In genomic region chr16:85029413-85029794, GRCh38 we compare ENCODE assay signal across 8 cellular contexts. TPM values are rescaled to one million over a fixed set of nuclear protein-coding genes. Genes with fewer than 3 reads are reported as not detected.
DNase-seq lines count a peak whose midpoint lies in the region; ATAC-seq and TF ChIP-seq lines count a peak whose summit lies in the region.

No MANE protein-coding gene starts in this region.

- POLR2A ChIA-PET in CD8-positive, alpha-beta T cell (lab: Charles Lee), result no interaction called here

- no peak overlapping the region for H3K4me3 ChIP-seq in CD8-positive, alpha-beta T cell (ENCODE audit: low read depth, low read length)
- H3K4me3 ChIP-seq in effector memory CD4-positive, alpha-beta T cell (ENCODE audit: insufficient read depth, low read depth, low read length, poor library complexity, severe bottlenecking), result peak overlapping the region; percentile 64

- DNase-seq in CD8-positive, alpha-beta T cell, result peak in 6 of 7 experiments; percentile 32 to 74 (median 60)
- DNase-seq in HT1080 (ENCODE audit: low read depth) (peak; percentile 65), sciatic nerve (ENCODE audit: low spot score) (no peak), NCI-H446 treated with DMSO at 0.1 percent for 48 hours (lab: John Stamatoyannopoulos, UW) (no peak)
- peak; percentile 52 for DNase-seq in activated CD4-positive, alpha-beta T cell treated with anti-CD3 and anti-CD28 coated beads, Interleukin-2, amount 50 U/mL, for 1 hour
- peak; percentile 47 to 64 (median 49) for DNase-seq in effector memory CD4-positive, alpha-beta T cell

- no peaks in the 10 kb centered on the region for H3K27me3 Mint-ChIP-seq in CD8-positive, alpha-beta T cell (ENCODE audit: low read depth)

- H3K9me3 ChIP-seq in CD8-positive, alpha-beta T cell (ENCODE audit: low read length), result no peaks in the 10 kb centered on the region
- no peaks in the 10 kb centered on the region for H3K9me3 ChIP-seq in effector memory CD4-positive, alpha-beta T cell (ENCODE audit: control insufficient read depth, low read length)

- no peaks in the 10 kb centered on the region for H3K9me3 Mint-ChIP-seq in CD8-positive, alpha-beta T cell

- H3K27ac Mint-ChIP-seq in CD8-positive, alpha-beta T cell, result peak overlapping the region; percentile 97

- H3K36me3 Mint-ChIP-seq in CD8-positive, alpha-beta T cell, result peaks cover 25% of the 10 kb centered on the region

- no peaks in the 10 kb centered on the region for H3K36me3 ChIP-seq in CD8-positive, alpha-beta T cell (ENCODE audit: insufficient read depth, low read length)
- peaks cover 7% of the 10 kb centered on the region for H3K36me3 ChIP-seq in effector memory CD4-positive, alpha-beta T cell (ENCODE audit: control insufficient read depth, insufficient read depth, low read length)

- no peak overlapping the region for H3K27ac ChIP-seq in CD8-positive, alpha-beta T cell (ENCODE audit: low read depth, low read length)
- peak overlapping the region; percentile 76 for H3K27ac ChIP-seq in effector memory CD4-positive, alpha-beta T cell (ENCODE audit: insufficient read depth, low read length, poor library complexity, severe bottlenecking)

- no peaks in the 10 kb centered on the region for H3K27me3 ChIP-seq in CD8-positive, alpha-beta T cell (ENCODE audit: insufficient read depth, low read length)
- H3K27me3 ChIP-seq in effector memory CD4-positive, alpha-beta T cell (replicated peaks; ENCODE audit: control insufficient read depth, insufficient read depth, low read length, poor library complexity, severe bottlenecking), result no peaks in the 10 kb centered on the region

- peak overlapping the region; percentile 90 for H3K4me3 Mint-ChIP-seq in CD8-positive, alpha-beta T cell

- CTCF ChIA-PET in CD8-positive, alpha-beta T cell (lab: Charles Lee), result interaction anchor here (1.5 kb wide), 1 partner anchor 12 kb away, joined by 6 read pairs; no protein-coding TSS in a partner anchor

- peaks cover 45% of the 10 kb centered on the region for H3K4me1 Mint-ChIP-seq in CD8-positive, alpha-beta T cell (ENCODE audit: low read depth)

- peak; percentile 55 for ATAC-seq in CD8-positive, alpha-beta T cell
- ATAC-seq in sciatic nerve, result peak; percentile 41
- ATAC-seq in GM19455 (IDR thresholded peaks at IDR 0.05; ENCODE audit: unreplicated experiment), result no peak
- ATAC-seq in HG03521 (IDR thresholded peaks at IDR 0.05; ENCODE audit: unreplicated experiment), result no peak

- peaks cover 31% of the 10 kb centered on the region for H3K4me1 ChIP-seq in CD8-positive, alpha-beta T cell (ENCODE audit: insufficient read depth, low read length)
- H3K4me1 ChIP-seq in effector memory CD4-positive, alpha-beta T cell (ENCODE audit: control insufficient read depth, insufficient read depth, low read length, poor library complexity, severe bottlenecking), result peaks cover 20% of the 10 kb centered on the region

- intact Hi-C loops in CD8-positive, alpha-beta T cell (cut with DNase I, micrococcal nuclease), result loop anchor here (1.0 to 10.0 kb wide), 4 partner anchors 26 to 1222 kb away; partner anchors contain the start of gene HSBP1 (in 1 of the 2)
- intact Hi-C loops in sciatic nerve (cut with DNase I), result no loop called here

- TF ChIP-seq CTCF in CD8-positive, alpha-beta T cell (IDR thresholded peaks at IDR 0.05), result no peak

RNA-seq across cellular contexts. Expression of gene KIAA0513, which starts 1.8 kb away (rescaled TPM):
- total RNA-seq in CD8-positive, alpha-beta T cell, result 10 to 100 TPM in 1 of 2 experiments, 1 to 10 TPM in 1; 9.7 to 10.3 TPM
- total RNA-seq in HT1080 (2014; rRNA removed; shearing (Covaris generic)), result 2.7 and 3.4 TPM in 2 replicates
- 2.8 and 5.5 TPM in 2 replicates for polyA plus RNA-seq in HT1080 (2015; cell fraction: cytosol; rRNA removed)
- polyA plus RNA-seq in HT1080 (2015; cell fraction: nucleus; rRNA removed), result 2.5 and 3.5 TPM in 2 replicates
- total RNA-seq in sciatic nerve, result 12.6 TPM

RNA-seq across cellular contexts. Expression of gene ZDHHC7, which starts 18.1 kb away (rescaled TPM):
- 10 to 100 TPM; 85.4 to 92.1 TPM for total RNA-seq in CD8-positive, alpha-beta T cell
- total RNA-seq in HT1080 (2014; rRNA removed; shearing (Covaris generic)), result 53.6 and 59.7 TPM in 2 replicates
- 62.4 and 62.7 TPM in 2 replicates for polyA plus RNA-seq in HT1080 (2015; cell fraction: cytosol; rRNA removed)
- 74.8 and 75.3 TPM in 2 replicates for polyA plus RNA-seq in HT1080 (2015; cell fraction: nucleus; rRNA removed)
- total RNA-seq in sciatic nerve, result 48.8 TPM

Comparison
In these comparisons a context has a peak if more than half of its experiments do, and no peak if none do; other contexts are left out.
1. ATAC-seq: peak in CD8-positive, alpha-beta T cell (single experiment) and sciatic nerve (single experiment); none in GM19455 (single experiment) and HG03521 (single experiment).
2. DNase-seq: peak in CD8-positive, alpha-beta T cell (6 of 7), HT1080 (single experiment), activated CD4-positive, alpha-beta T cell treated with anti-CD3 and anti-CD28 coated beads, Interleukin-2, amount 50 U/mL, for 1 hour (single experiment) and effector memory CD4-positive, alpha-beta T cell (3 of 3); none in sciatic nerve (single experiment) and NCI-H446 treated with DMSO at 0.1 percent for 48 hours (single experiment).